18 cellular contexts compared by ENCODE assay signal in genomic region chr2:230161180-230161579, GRCh38. TPM values are rescaled to one million over a fixed set of nuclear protein-coding genes. Genes with fewer than 3 reads are reported as not detected.
DNase-seq lines count a peak whose midpoint lies in the region; ATAC-seq and TF ChIP-seq lines count a peak whose summit lies in the region.
"Had no signal": no experiment of that assay in that cellular context is flagged by ENCODE, and none has a peak within 500 bp of the region (broad histone marks: within the 10 kb centered on the region; RNA-seq: fewer than 3 reads in every experiment).

No MANE protein-coding gene starts in this region.

- no peak overlapping the region for H3K27ac ChIP-seq in upper lobe of right lung
- H3K27ac ChIP-seq: ascending aorta, right atrium auricular region had no signal

- no peak for TF ChIP-seq CTCF in HFFc6 (IDR thresholded peaks at IDR 0.05)
- TF ChIP-seq CTCF in upper lobe of right lung (IDR thresholded peaks at IDR 0.05), result no peak

- ATAC-seq in memory B cell (ENCODE audit: low read depth) (no peak), GM21528 (IDR thresholded peaks at IDR 0.05; ENCODE audit: low FRiP score, unreplicated experiment) (no peak), upper lobe of right lung (no peak), GM21390 (IDR thresholded peaks at IDR 0.05; ENCODE audit: unreplicated experiment) (no peak), HG02571 (IDR thresholded peaks at IDR 0.05; ENCODE audit: unreplicated experiment) (no peak)
- ATAC-seq: naive thymus-derived CD4-positive, alpha-beta T cell had no signal

- no peaks in the 10 kb centered on the region for H3K36me3 ChIP-seq in upper lobe of right lung
- H3K36me3 ChIP-seq: ascending aorta, HAP-1, right atrium auricular region had no signal

- intact Hi-C loops in upper lobe of right lung (cut with DNase I), result loop anchor here (10.0 kb wide), 1 partner anchor 156 kb away; no protein-coding TSS in a partner anchor

- no peak overlapping the region for H3K4me3 Mint-ChIP-seq in HFFc6
- H3K4me3 Mint-ChIP-seq in memory B cell, result no peak overlapping the region
- H3K4me3 Mint-ChIP-seq: CD4-positive, CD25-positive, alpha-beta regulatory T cell; naive thymus-derived CD4-positive, alpha-beta T cell had no signal

- H3K27me3 ChIP-seq in upper lobe of right lung, result no peaks in the 10 kb centered on the region
- H3K27me3 ChIP-seq: ascending aorta, right atrium auricular region had no signal

- DNase-seq in AML-193 (lab: John Stamatoyannopoulos, UW) (peak; percentile 86 to 94), HFFc6 (peak; percentile 65), amniotic stem cell (lab: John Stamatoyannopoulos, UW) (peak; percentile 5), memory B cell (ENCODE audit: low spot score in 2 of 2) (no peak), upper lobe of right lung (no peak)
- DNase-seq: activated T-cell treated with anti-CD3 and anti-CD28 coated beads, Interleukin-2, amount 50 U/mL, for 1 hour; CD4-positive, CD25-positive, alpha-beta regulatory T cell; dermis blood vessel endothelial cell; naive thymus-derived CD4-positive, alpha-beta T cell; NCI-H1092; NCI-H2227 treated with DMSO at 0.1 percent for 48 hours; SW 1271 had no signal

- no peaks in the 10 kb centered on the region for H3K9me3 Mint-ChIP-seq in HFFc6
- H3K9me3 Mint-ChIP-seq in memory B cell, result peaks cover 7% of the 10 kb centered on the region
- H3K9me3 Mint-ChIP-seq: CD4-positive, CD25-positive, alpha-beta regulatory T cell had no signal

- peaks cover 3% of the 10 kb centered on the region; the same call in 1 of the 2 replicates for H3K27me3 Mint-ChIP-seq in HFFc6 (ENCODE audit: insufficient read depth)
- no peaks in the 10 kb centered on the region for H3K27me3 Mint-ChIP-seq in memory B cell
- H3K27me3 Mint-ChIP-seq: CD4-positive, CD25-positive, alpha-beta regulatory T cell; naive thymus-derived CD4-positive, alpha-beta T cell had no signal

- H3K36me3 Mint-ChIP-seq in HFFc6 (ENCODE audit: low read depth) (no peaks in the 10 kb centered on the region), memory B cell (peaks cover 25% of the 10 kb centered on the region)

- no peak overlapping the region for H3K4me3 ChIP-seq in upper lobe of right lung
- H3K4me3 ChIP-seq: ascending aorta, HAP-1, right atrium auricular region had no signal

- no peak overlapping the region for H3K27ac Mint-ChIP-seq in HFFc6
- peak overlapping the region; percentile 50 for H3K27ac Mint-ChIP-seq in memory B cell

- H3K4me1 ChIP-seq in upper lobe of right lung, result no peaks in the 10 kb centered on the region
- H3K4me1 ChIP-seq: ascending aorta, HAP-1, right atrium auricular region had no signal

- no peaks in the 10 kb centered on the region for H3K9me3 ChIP-seq in upper lobe of right lung
- H3K9me3 ChIP-seq: ascending aorta, HAP-1, right atrium auricular region had no signal

- peaks cover 12% of the 10 kb centered on the region; the same call in 1 of the 2 replicates for H3K4me1 Mint-ChIP-seq in HFFc6 (ENCODE audit: low read depth)
- peaks cover 15% of the 10 kb centered on the region for H3K4me1 Mint-ChIP-seq in memory B cell

RNA-seq across cellular contexts. Expression of gene SP110, which starts 58.6 kb away (rescaled TPM):
- 10 to 100 TPM; 11.3 to 17.3 (median 14.1) TPM for total RNA-seq in HFFc6 (2021; fragmentation: NEBNext Ultra II Directional; extraction: Animal tissue kit (Norgen Biotek cat#: 25700))
- 46.9 TPM for total RNA-seq in upper lobe of right lung

Comparison
In these comparisons a context has a peak if more than half of its experiments do, and no peak if none do; other contexts are left out.
1. DNase-seq: peak in AML-193 (2 of 2), HFFc6 (single experiment) and amniotic stem cell (single experiment); none in memory B cell (0 of 2) and upper lobe of right lung (single experiment).